ENCODE assay signal across 13 cellular contexts in genomic region chr2:165475270-165476004, GRCh38. TPM values are rescaled to one million over a fixed set of nuclear protein-coding genes. Genes with fewer than 3 reads are reported as not detected.
DNase-seq lines count a peak whose midpoint lies in the region; ATAC-seq and TF ChIP-seq lines count a peak whose summit lies in the region.
"Had no signal": no experiment of that assay in that cellular context is flagged by ENCODE, and none has a peak within 500 bp of the region (broad histone marks: within the 10 kb centered on the region; RNA-seq: fewer than 3 reads in every experiment).

No MANE protein-coding gene starts in this region.

- no peaks in the 10 kb centered on the region for H3K27me3 Mint-ChIP-seq in nephron progenitor cell (ENCODE audit: low read depth, poor library complexity)

- H3K4me3 ChIP-seq in A673 (ENCODE audit: low read depth, low read length, poor library complexity, severe bottlenecking): no peak overlapping the region
- H3K4me3 ChIP-seq in HAP-1: no peak overlapping the region
- no peak overlapping the region for H3K4me3 ChIP-seq in left ventricle myocardium inferior

- H3K4me1 Mint-ChIP-seq in nephron progenitor cell: peaks cover 43% of the 10 kb centered on the region

- CTCF ChIA-PET in A673 (lab: Charles Lee): no interaction called here

- peak overlapping the region; percentile 48 for H3K27ac ChIP-seq in A673 (ENCODE audit: low read depth, low read length, poor library complexity, severe bottlenecking)
- H3K27ac ChIP-seq in cingulate gyrus (ENCODE audit: low read depth, low read length): peak overlapping the region; percentile 14
- no peak overlapping the region for H3K27ac ChIP-seq in left ventricle myocardium inferior (replicated peaks)

- POLR2A ChIA-PET in A673 (lab: Charles Lee; ENCODE audit: low non-redundant PET): no interaction called here

- H3K9me3 ChIP-seq in A673 (ENCODE audit: low read depth, low read length, poor library complexity, severe bottlenecking) (no peaks in the 10 kb centered on the region), HAP-1 (no peaks in the 10 kb centered on the region), left ventricle myocardium inferior (replicated peaks) (no peaks in the 10 kb centered on the region)

- DNase-seq in A673 (ENCODE audit: low spot score): no peak
- DNase-seq in NCI-H82 treated with DMSO at 0.1 percent for 48 hours (lab: John Stamatoyannopoulos, UW; ENCODE audit: unreplicated experiment): peak; percentile 41
- no peak for DNase-seq in nephron progenitor cell
- no peak for DNase-seq in HAP-1 (ENCODE audit: low spot score in 2 of 2)
- no peak for DNase-seq in left ventricle myocardium inferior
- DNase-seq: HFFc6, NCI-H1092 treated with DMSO at 0.1 percent for 48 hours, NCI-H2107, NCI-H345, RPMI8226 had no signal

- H3K36me3 Mint-ChIP-seq in nephron progenitor cell (ENCODE audit: low read depth): peaks cover 35% of the 10 kb centered on the region

- ATAC-seq in GM19467 (IDR thresholded peaks at IDR 0.05; ENCODE audit: unreplicated experiment) (no peak), GM21825 (IDR thresholded peaks at IDR 0.05; ENCODE audit: unreplicated experiment) (no peak)

- TF ChIP-seq CTCF in A673 (conservative IDR thresholded peaks at IDR 0.05; ENCODE audit: low read depth, low read length): no peak
- TF ChIP-seq CTCF in nephron progenitor cell (IDR thresholded peaks at IDR 0.05): no peak
- no peak for TF ChIP-seq CTCF in left ventricle myocardium inferior (IDR thresholded peaks at IDR 0.05; ENCODE audit: borderline replicate concordance)

- no peaks in the 10 kb centered on the region for H3K27me3 ChIP-seq in A673 (replicated peaks; ENCODE audit: insufficient read depth, low read depth, low read length, poor library complexity)
- H3K27me3 ChIP-seq in HAP-1 (ENCODE audit: low read depth): no peaks in the 10 kb centered on the region
- no peaks in the 10 kb centered on the region for H3K27me3 ChIP-seq in left ventricle myocardium inferior (ENCODE audit: low read depth)

- no TSS peak for BruUV-seq in A673 (replicated peaks; lab: Mats Ljungman, UMichigan)

- H3K4me3 Mint-ChIP-seq in nephron progenitor cell: no peak overlapping the region
- H3K4me3 Mint-ChIP-seq: HFFc6 had no signal

- peak overlapping the region; percentile 49 for H3K27ac Mint-ChIP-seq in nephron progenitor cell
- H3K27ac Mint-ChIP-seq: HFFc6 had no signal

- peaks cover 25% of the 10 kb centered on the region for H3K9me3 Mint-ChIP-seq in nephron progenitor cell

- in situ Hi-C loops in HAP-1 (cut with MboI; ENCODE audit: low sequenced_read_pairs): no loop called here

- intact Hi-C loops in A673 (cut with micrococcal nuclease; ENCODE audit: unreplicated experiment): no loop called here
- intact Hi-C loops in left ventricle myocardium inferior (cut with micrococcal nuclease): no loop called here

- peaks cover 49% of the 10 kb centered on the region for H3K4me1 ChIP-seq in A673 (ENCODE audit: insufficient read depth, low read length, poor library complexity, severe bottlenecking)
- peaks cover 17% of the 10 kb centered on the region for H3K4me1 ChIP-seq in HAP-1
- peaks cover 41% of the 10 kb centered on the region for H3K4me1 ChIP-seq in left ventricle myocardium inferior

- no peaks in the 10 kb centered on the region for H3K36me3 ChIP-seq in A673 (ENCODE audit: insufficient read depth, low read length, poor library complexity, severe bottlenecking)
- no peaks in the 10 kb centered on the region for H3K36me3 ChIP-seq in HAP-1 (replicated peaks)
- no peaks in the 10 kb centered on the region for H3K36me3 ChIP-seq in left ventricle myocardium inferior

RNA-seq across cellular contexts. Expression of gene CSRNP3, which starts 5.9 kb away (rescaled TPM):
- 39.5 and 47.7 TPM in 2 replicates for total RNA-seq in A673 (2021)
- total RNA-seq in left ventricle myocardium inferior: 4.0 TPM
